Comparison of ENCODE assay signal across 10 cellular contexts in genomic region chr5:173472784-173473278, GRCh38.
DNase-seq lines count a peak whose midpoint lies in the region; ATAC-seq and TF ChIP-seq lines count a peak whose summit lies in the region.
"Had no signal": no experiment of that assay in that cellular context is flagged by ENCODE, and none has a peak within 500 bp of the region (broad histone marks: within the 10 kb centered on the region; RNA-seq: fewer than 3 reads in every experiment).

No MANE protein-coding gene starts in this region.

- peaks cover 6% of the 10 kb centered on the region for H3K4me1 ChIP-seq in lower lobe of right lung
- H3K4me1 ChIP-seq: Caco-2 had no signal

- TF ChIP-seq CTCF in lower lobe of right lung (IDR thresholded peaks at IDR 0.05): no peak

- peak in 1 of 2 donors; percentile 42 for ATAC-seq in lower lobe of right lung
- no peak for ATAC-seq in GM18909 (IDR thresholded peaks at IDR 0.05; ENCODE audit: poor library complexity, unreplicated experiment)

- H3K27ac ChIP-seq in cingulate gyrus (ENCODE audit: low read depth, low read length) (peak overlapping the region; percentile 99), lower lobe of right lung (peak overlapping the region; percentile 25), substantia nigra (ENCODE audit: low read depth, low read length, poor library complexity, severe bottlenecking) (peak overlapping the region; percentile 97)

- intact Hi-C loops in lower lobe of right lung (cut with DNase I): no loop called here

- no peak overlapping the region for H3K4me3 ChIP-seq in lower lobe of right lung

- no peaks in the 10 kb centered on the region for H3K9me3 ChIP-seq in lower lobe of right lung

- no peaks in the 10 kb centered on the region for H3K27me3 ChIP-seq in lower lobe of right lung (ENCODE audit: low read depth)

- DNase-seq in HT1080 (ENCODE audit: low read depth): peak; percentile 46
- no peak for DNase-seq in lower lobe of right lung
- peak in 18 of 49 donors; percentile 13 to 60 (median 36) for DNase-seq in substantia nigra (lab: John Stamatoyannopoulos, UW)
- DNase-seq in RPMI8226: no peak
- DNase-seq in mesenteric fat pad (ENCODE audit: low spot score): no peak
- DNase-seq in KG1 (lab: John Stamatoyannopoulos, UW): no peak
- DNase-seq: activated CD4-positive, alpha-beta T cell treated with anti-CD3 and anti-CD28 coated beads, Interleukin-2, amount 50 U/mL, for 48 hours; Caco-2 had no signal

- H3K36me3 ChIP-seq in lower lobe of right lung: no peaks in the 10 kb centered on the region

Comparison
In these comparisons a context has a peak if more than half of its experiments do, and no peak if none do; other contexts are left out.
1. H3K27ac ChIP-seq: peak in every context shown above with its lines; median percentile 99 in cingulate gyrus; 97 in substantia nigra; 25 in lower lobe of right lung.